In genomic region chr5:112776301-112776856, GRCh38 we compare ENCODE assay signal across 20 cellular contexts. TPM values are rescaled to one million over a fixed set of nuclear protein-coding genes. Genes with fewer than 3 reads are reported as not detected.
DNase-seq lines count a peak whose midpoint lies in the region; ATAC-seq, FAIRE-seq and TF ChIP-seq lines count a peak whose summit lies in the region.
"Had no signal": no experiment of that assay in that cellular context is flagged by ENCODE, and none has a peak within 500 bp of the region (broad histone marks: within the 10 kb centered on the region; RNA-seq: fewer than 3 reads in every experiment).

No MANE protein-coding gene starts in this region.

- peaks cover 4% of the 10 kb centered on the region; the same call in 1 of the 2 replicates for H3K27me3 Mint-ChIP-seq in HFFc6 (ENCODE audit: insufficient read depth)
- no peaks in the 10 kb centered on the region for H3K27me3 Mint-ChIP-seq in astrocyte (ENCODE audit: low read depth, unreplicated experiment)
- H3K27me3 Mint-ChIP-seq: stimulated activated naive CD8-positive, alpha-beta T cell treated with anti-CD3 and anti-CD28 coated beads, Interleukin-15, amount 100 ng/mL, for 72 hours; T-helper 17 cell had no signal

- no peak overlapping the region for H3K9ac ChIP-seq in astrocyte (ENCODE audit: low read length)
- H3K9ac ChIP-seq: BLaER1 treated with 17β-estradiol and CSF1 and Interleukin-3, amounts not matched to agents 10 nM and 100 nM had no signal

- H3K79me2 ChIP-seq in astrocyte (ENCODE audit: insufficient read depth, low read length), result no peaks in the 10 kb centered on the region

- TF ChIP-seq CTCF in HFFc6 (IDR thresholded peaks at IDR 0.05), result no peak
- TF ChIP-seq CTCF in astrocyte (IDR thresholded peaks at IDR 0.05; ENCODE audit: insufficient read depth, low read depth, low read length), result no peak

- H3K27ac Mint-ChIP-seq in HFFc6 (peak overlapping the region; percentile 75), astrocyte (ENCODE audit: unreplicated experiment) (no peak overlapping the region)
- H3K27ac Mint-ChIP-seq: stimulated activated naive CD8-positive, alpha-beta T cell treated with anti-CD3 and anti-CD28 coated beads, Interleukin-15, amount 100 ng/mL, for 72 hours; T-helper 17 cell had no signal

- H3K9me3 ChIP-seq in astrocyte (ENCODE audit: insufficient read depth, low read depth, low read length), result no peaks in the 10 kb centered on the region
- H3K9me3 ChIP-seq: BLaER1 treated with 17β-estradiol and CSF1 and Interleukin-3, amounts not matched to agents 10 nM and 100 nM; neutrophil; spleen; vagina had no signal

- peaks cover 2% of the 10 kb centered on the region for H3K36me3 ChIP-seq in astrocyte (ENCODE audit: insufficient read depth, low read length)

- H3K4me1 ChIP-seq in astrocyte (ENCODE audit: insufficient read depth, low read length), result peaks cover 8% of the 10 kb centered on the region
- H3K4me1 ChIP-seq: spleen, vagina had no signal

- H3K36me3 Mint-ChIP-seq in HFFc6 (ENCODE audit: low read depth) (peaks cover 31% of the 10 kb centered on the region), astrocyte (ENCODE audit: low read depth, unreplicated experiment) (peaks cover 5% of the 10 kb centered on the region)

- H3K9me3 Mint-ChIP-seq in HFFc6 (no peaks in the 10 kb centered on the region), astrocyte (ENCODE audit: unreplicated experiment) (no peaks in the 10 kb centered on the region)
- H3K9me3 Mint-ChIP-seq: stimulated activated naive CD8-positive, alpha-beta T cell treated with anti-CD3 and anti-CD28 coated beads, Interleukin-15, amount 100 ng/mL, for 72 hours had no signal

- no peak overlapping the region for H2AFZ ChIP-seq in astrocyte (ENCODE audit: low read depth, low read length)

- ATAC-seq in GM21529 (IDR thresholded peaks at IDR 0.05; ENCODE audit: unreplicated experiment), result no peak
- ATAC-seq: stimulated activated naive CD8-positive, alpha-beta T cell treated with anti-CD3 and anti-CD28 coated beads, Interleukin-15, amount 100 ng/mL, for 72 hours; T-helper 17 cell had no signal

- H4K20me1 ChIP-seq in astrocyte (ENCODE audit: insufficient read depth, low read length), result no peaks in the 10 kb centered on the region
- H4K20me1 ChIP-seq: BLaER1 treated with 17β-estradiol and CSF1 and Interleukin-3, amounts not matched to agents 10 nM and 100 nM had no signal

- H3K4me1 Mint-ChIP-seq in HFFc6 (ENCODE audit: low read depth) (peaks cover 51% of the 10 kb centered on the region), astrocyte (ENCODE audit: low read depth, unreplicated experiment) (peaks cover 4% of the 10 kb centered on the region)
- H3K4me1 Mint-ChIP-seq: stimulated activated naive CD8-positive, alpha-beta T cell treated with anti-CD3 and anti-CD28 coated beads, Interleukin-15, amount 100 ng/mL, for 72 hours had no signal

- H3K27ac ChIP-seq in astrocyte (ENCODE audit: low read depth, low read length), result no peak overlapping the region
- no peak overlapping the region for H3K27ac ChIP-seq in caudate nucleus (ENCODE audit: low read depth, low read length)
- H3K27ac ChIP-seq: BLaER1 treated with 17β-estradiol and CSF1 and Interleukin-3, amounts not matched to agents 10 nM and 100 nM; neutrophil; spleen; vagina had no signal

- H3K27me3 ChIP-seq in astrocyte (ENCODE audit: insufficient read depth, low read length), result no peaks in the 10 kb centered on the region
- H3K27me3 ChIP-seq: BLaER1 treated with 17β-estradiol and CSF1 and Interleukin-3, amounts not matched to agents 10 nM and 100 nM; neutrophil; spleen; vagina had no signal

- no peak overlapping the region for H3K4me3 Mint-ChIP-seq in HFFc6
- H3K4me3 Mint-ChIP-seq in astrocyte (ENCODE audit: unreplicated experiment), result no peak overlapping the region
- H3K4me3 Mint-ChIP-seq: stimulated activated naive CD8-positive, alpha-beta T cell treated with anti-CD3 and anti-CD28 coated beads, Interleukin-15, amount 100 ng/mL, for 72 hours; T-helper 17 cell had no signal

- peak; percentile 77 for FAIRE-seq in astrocyte (lab: Jason Lieb, UNC)

- DNase-seq in AG08396 (ENCODE audit: low spot score) (peak; percentile 21), HFFc6 (peak; percentile 92), astrocyte (ENCODE audit: low read depth) (peak; percentile 83), iris pigment epithelial cell (ENCODE audit: low read depth) (peak; percentile 93), C1 segment of cervical spinal cord (lab: John Stamatoyannopoulos, UW) (no peak), caudate nucleus (lab: John Stamatoyannopoulos, UW) (no peak), pons (ENCODE audit: low spot score) (no peak)
- DNase-seq: activated CD4-positive, CD25-positive, alpha-beta regulatory T cell treated with anti-CD3 and anti-CD28 coated beads, Interleukin-2, amount 50 U/mL, for 72 hours; DND-41; MM.1S; NCI-H2081 treated with DMSO at 0.1 percent for 48 hours; NCI-H526 treated with DMSO at 0.1 percent for 48 hours; RPMI8226; spleen; stimulated activated naive CD8-positive, alpha-beta T cell treated with anti-CD3 and anti-CD28 coated beads, Interleukin-15, amount 100 ng/mL, for 72 hours; T-helper 17 cell had no signal

- no peak overlapping the region for H3K4me3 ChIP-seq in astrocyte (ENCODE audit: insufficient read depth, low read depth, low read length)
- H3K4me3 ChIP-seq: BLaER1 treated with 17β-estradiol and CSF1 and Interleukin-3, amounts not matched to agents 10 nM and 100 nM; spleen; vagina had no signal

- no peak overlapping the region for H3K4me2 ChIP-seq in astrocyte (ENCODE audit: low read length)
- H3K4me2 ChIP-seq: BLaER1 treated with 17β-estradiol and CSF1 and Interleukin-3, amounts not matched to agents 10 nM and 100 nM had no signal

RNA-seq across cellular contexts. Expression of gene APC, which starts 38.7 kb away (rescaled TPM):
- total RNA-seq in HFFc6 (2021; fragmentation: NEBNext Ultra II Directional; extraction: Animal tissue kit (Norgen Biotek cat#: 25700)), result 10 to 100 TPM; 51.9 to 69.2 (median 53.9) TPM
- total RNA-seq in astrocyte, result 53.9 and 54.6 TPM in 2 replicates

Comparison
In these comparisons a context has a peak if more than half of its experiments do, and no peak if none do; other contexts are left out.
1. DNase-seq: peak in AG08396 (single experiment), HFFc6 (single experiment), astrocyte (single experiment) and iris pigment epithelial cell (single experiment); none in C1 segment of cervical spinal cord (0 of 14), caudate nucleus (0 of 61) and pons (single experiment).